ENCODE assay signal across 8 cellular contexts in the genomic region with DNA sequence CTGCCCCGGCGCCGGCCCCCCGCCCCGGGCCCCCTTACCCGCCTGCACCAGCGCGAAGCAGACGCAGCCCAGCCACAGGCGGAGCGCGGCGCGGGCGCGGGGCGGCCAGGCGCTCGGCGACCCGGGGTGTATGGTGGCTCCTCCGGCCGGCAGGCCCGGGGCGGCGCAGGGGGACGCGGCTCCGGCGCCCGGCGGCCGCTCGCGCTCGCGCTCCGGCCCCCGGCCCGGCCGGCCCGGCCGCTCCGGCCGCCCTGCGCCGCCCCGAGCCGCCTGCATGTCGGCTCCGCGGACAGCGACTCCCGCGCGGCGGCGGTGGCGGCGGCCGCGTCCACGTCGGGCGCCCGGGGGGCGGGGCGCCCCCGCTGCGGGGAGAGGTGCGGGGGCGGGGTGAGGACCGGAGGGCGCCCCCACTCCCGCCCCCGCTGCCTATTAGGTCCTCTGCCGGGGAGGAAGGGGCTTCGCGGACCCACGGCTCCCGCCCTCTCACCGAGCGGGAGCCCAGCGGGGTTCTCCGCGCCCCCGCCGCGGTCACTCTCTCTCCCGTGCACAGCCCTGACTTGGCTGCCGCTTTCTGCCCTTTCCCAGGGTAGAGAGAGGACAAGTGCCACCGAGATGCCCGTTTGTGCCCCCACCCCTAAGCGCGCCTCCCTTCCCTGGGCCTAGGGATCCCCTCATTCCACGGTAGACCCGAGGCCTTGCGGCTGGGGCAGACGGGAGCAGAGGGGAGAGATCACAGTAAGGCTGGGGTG. TPM values are rescaled to one million over a fixed set of nuclear protein-coding genes. Genes with fewer than 3 reads are reported as not detected.
DNase-seq lines count a peak whose midpoint lies in the region; ATAC-seq and TF ChIP-seq lines count a peak whose summit lies in the region.

A gene (minus strand): TSS at position 298 of the 749 bp plus-strand sequence.

- TF ChIP-seq CTCF in GM12875 (IDR thresholded peaks at IDR 0.05; ENCODE audit: borderline replicate concordance, insufficient read depth, low read depth, low read length) (no peak), WI38 (IDR thresholded peaks at IDR 0.05; ENCODE audit: low read depth, low read length) (no peak), cardiac muscle cell (IDR thresholded peaks at IDR 0.05; ENCODE audit: low read depth, low read length) (no peak)

- no peak within 1 kb of the TSS for H4K8ac ChIP-seq in trophoblast cell (ENCODE audit: low read depth, low read length)

- H3K27me3 ChIP-seq in cardiac muscle cell (peaks cover 11% of the 10 kb centered on the region), trophoblast cell (ENCODE audit: insufficient read depth, low read length) (peaks cover 21% of the 10 kb centered on the region)

- no peak within 1 kb of the TSS for H2BK5ac ChIP-seq in trophoblast cell (ENCODE audit: low read depth, low read length, poor library complexity)

- no peak within 1 kb of the TSS for H3K23ac ChIP-seq in trophoblast cell (ENCODE audit: low read length)

- H3K18ac ChIP-seq in trophoblast cell (ENCODE audit: low read length) = peak within 1 kb of the TSS; percentile 30

- peak within 1 kb of the TSS; percentile 48 for H4K12ac ChIP-seq in trophoblast cell (ENCODE audit: low read depth, low read length)

- no peak within 1 kb of the TSS for H2AFZ ChIP-seq in trophoblast cell (ENCODE audit: insufficient read depth, low read length, poor library complexity)

- H2BK12ac ChIP-seq in trophoblast cell (ENCODE audit: low read length) = no peak within 1 kb of the TSS

- H3K4me2 ChIP-seq in trophoblast cell (ENCODE audit: low read length) = peak within 1 kb of the TSS; percentile 69

- no peaks in the 10 kb centered on the region for H3K79me2 ChIP-seq in trophoblast cell (ENCODE audit: control insufficient read depth, insufficient read depth, low read length, poor library complexity)

- H3K27ac ChIP-seq in cardiac muscle cell (no peak within 1 kb of the TSS), trophoblast cell (ENCODE audit: low read depth, low read length) (no peak within 1 kb of the TSS)

- no peak within 1 kb of the TSS for H2BK120ac ChIP-seq in trophoblast cell (ENCODE audit: insufficient read depth, low read length, poor library complexity)

- H3K9me3 ChIP-seq in cardiac muscle cell (ENCODE audit: low read depth) (no peaks in the 10 kb centered on the region), trophoblast cell (ENCODE audit: insufficient read depth, low read depth, low read length) (peaks cover 2% of the 10 kb centered on the region)

- H3K4me3 ChIP-seq in GM12875 (ENCODE audit: low read depth, low read length) = peak within 1 kb of the TSS; percentile 26
- H3K4me3 ChIP-seq in WI38 (ENCODE audit: low read depth, low read length) = peak within 1 kb of the TSS; percentile 51
- peak within 1 kb of the TSS; percentile 35 for H3K4me3 ChIP-seq in cardiac muscle cell
- H3K4me3 ChIP-seq in trophoblast cell (ENCODE audit: low read depth, low read length) = peak within 1 kb of the TSS; percentile 17

- H3K9ac ChIP-seq in trophoblast cell (ENCODE audit: low read length) = no peak within 1 kb of the TSS

- H3K4me1 ChIP-seq in cardiac muscle cell (ENCODE audit: low read depth) (peaks cover 7% of the 10 kb centered on the region), trophoblast cell (ENCODE audit: control insufficient read depth in 1 of 2, insufficient read depth in 2 of 2, low read length in 2 of 2) (peaks cover 6% of the 10 kb centered on the region in 2 experiments)

- no peak within 1 kb of the TSS for H2AK5ac ChIP-seq in trophoblast cell (ENCODE audit: low read length)

- ATAC-seq in HG03095 (IDR thresholded peaks at IDR 0.05; ENCODE audit: unreplicated experiment) (no peak), GM18498 (IDR thresholded peaks at IDR 0.05; ENCODE audit: unreplicated experiment) (no peak), HG03135 (IDR thresholded peaks at IDR 0.05; ENCODE audit: unreplicated experiment) (no peak)

- no peak within 1 kb of the TSS for H4K91ac ChIP-seq in trophoblast cell (ENCODE audit: low read depth, low read length)

- no peak within 1 kb of the TSS for H3K4ac ChIP-seq in trophoblast cell (ENCODE audit: low read depth, low read length)

- H3K36me3 ChIP-seq in cardiac muscle cell (no peaks in the 10 kb centered on the region), trophoblast cell (ENCODE audit: control insufficient read depth in 1 of 2, insufficient read depth in 2 of 2, low read length in 2 of 2) (no peaks in the 10 kb centered on the region)

- DNase-seq in cardiac muscle cell (ENCODE audit: low read depth in 1 of 2, low spot score in 1 of 2) = peak; percentile 43 to 82
- DNase-seq in trophoblast cell = peak in 1 of 2 donors; percentile 23
- DNase-seq in NK-92 (lab: John Stamatoyannopoulos, UW; ENCODE audit: unreplicated experiment) = no peak

- WGBS in trophoblast cell (ENCODE audit: extremely low coverage, insufficient coverage, insufficient read length) = no CpG with 5 or more reads among the region's 99 CpGs

- H3K79me1 ChIP-seq in trophoblast cell (ENCODE audit: low read length) = peaks cover 5% of the 10 kb centered on the region

- peak within 1 kb of the TSS; percentile 21 for H3K14ac ChIP-seq in trophoblast cell (ENCODE audit: low read length)

RNA-seq across cellular contexts. Expression of the gene that starts here (rescaled TPM):
- total RNA-seq in cardiac muscle cell = 34.2 and 40.7 TPM in 2 replicates
- 18.0 and 37.4 TPM in 2 replicates for polyA plus RNA-seq in cardiac muscle cell
- polyA plus RNA-seq in trophoblast cell (2013) = 1.1 and 1.3 TPM in 2 replicates
